ENCODE assay signal across 15 cellular contexts in the genomic region with DNA sequence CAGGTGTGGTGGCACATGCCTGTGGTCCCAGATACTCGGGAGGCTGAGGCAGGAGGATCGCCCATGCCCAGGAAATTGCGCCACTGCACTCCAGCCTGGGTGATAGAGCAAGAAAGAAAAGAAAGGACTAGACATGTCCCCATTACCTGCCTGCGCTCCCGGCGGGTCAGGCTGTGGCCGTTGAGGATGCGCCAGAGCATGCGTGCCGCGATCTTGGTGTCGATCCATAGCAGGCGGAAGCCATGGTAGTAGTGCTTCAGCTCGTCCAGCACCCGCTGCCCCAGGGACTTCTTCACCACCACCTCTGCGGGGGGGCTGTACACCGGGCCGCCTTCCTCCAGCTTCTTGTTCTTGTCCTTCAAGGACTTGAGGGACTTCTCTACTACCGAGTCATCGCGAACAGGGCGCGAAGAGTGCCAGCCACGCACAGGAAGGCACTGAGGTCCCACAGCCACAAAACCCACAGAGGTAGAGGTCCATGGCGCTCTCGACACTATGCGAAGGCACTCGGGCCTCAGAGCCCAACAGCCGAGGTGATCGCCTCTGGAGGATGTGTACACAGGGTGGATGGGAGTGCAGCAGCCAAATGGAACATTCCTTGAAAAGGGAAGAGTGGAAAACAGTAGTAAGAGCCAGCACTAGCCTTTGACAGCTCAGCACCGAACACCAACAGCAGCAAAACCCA. TPM values are rescaled to one million over a fixed set of nuclear protein-coding genes. Genes with fewer than 3 reads are reported as not detected.
DNase-seq lines count a peak whose midpoint lies in the region; ATAC-seq, FAIRE-seq and TF ChIP-seq lines count a peak whose summit lies in the region.
"Had no signal": no experiment of that assay in that cellular context is flagged by ENCODE, and none has a peak within 500 bp of the region (broad histone marks: within the 10 kb centered on the region; RNA-seq: fewer than 3 reads in every experiment).

No MANE protein-coding gene starts in this region.

- no peak for TF ChIP-seq RAD21 in HepG2 (CRISPR knock-in tag; IDR thresholded peaks at IDR 0.05)

- TF ChIP-seq EP300 in HepG2 (IDR thresholded peaks at IDR 0.05; ENCODE audit: low read depth in 2 of 2, low read length in 2 of 2) (no peak), HepG2 (CRISPR knock-in tag; IDR thresholded peaks at IDR 0.05; ENCODE audit: borderline replicate concordance) (no peak)

- H3K27me3 Mint-ChIP-seq in endothelial cell (ENCODE audit: unreplicated experiment), result no peaks in the 10 kb centered on the region
- H3K27me3 Mint-ChIP-seq in Caco-2 (ENCODE audit: insufficient read depth, unreplicated experiment), result no peaks in the 10 kb centered on the region
- H3K27me3 Mint-ChIP-seq: IgD-negative memory B cell had no signal

- H3K4me2 ChIP-seq in HepG2 (ENCODE audit: low read depth, low read length), result no peak overlapping the region

- H3K36me3 Mint-ChIP-seq in endothelial cell (ENCODE audit: low read depth, unreplicated experiment), result peaks cover 29% of the 10 kb centered on the region
- peaks cover 73% of the 10 kb centered on the region for H3K36me3 Mint-ChIP-seq in Caco-2 (ENCODE audit: insufficient read depth, unreplicated experiment)

- H3K9me3 ChIP-seq in right cardiac atrium (ENCODE audit: control insufficient read depth, low read length), result no peaks in the 10 kb centered on the region
- H3K9me3 ChIP-seq in HepG2 (ENCODE audit: low read length), result no peaks in the 10 kb centered on the region
- H3K9me3 ChIP-seq in Caco-2, result no peaks in the 10 kb centered on the region

- BruUV-seq in HepG2 (replicated peaks; lab: Mats Ljungman, UMichigan), result no TSS peak
- BruUV-seq in Caco-2 (replicated peaks; lab: Mats Ljungman, UMichigan), result no TSS peak

- H3K27ac Mint-ChIP-seq in endothelial cell (ENCODE audit: unreplicated experiment), result no peak overlapping the region
- H3K27ac Mint-ChIP-seq in Caco-2 (ENCODE audit: unreplicated experiment), result no peak overlapping the region
- H3K27ac Mint-ChIP-seq: IgD-negative memory B cell had no signal

- H2AFZ ChIP-seq in HepG2 (ENCODE audit: low read length), result no peak overlapping the region

- no peaks in the 10 kb centered on the region for H3K27me3 ChIP-seq in right cardiac atrium (ENCODE audit: control insufficient read depth, insufficient read depth)
- no peaks in the 10 kb centered on the region for H3K27me3 ChIP-seq in HepG2 (ENCODE audit: control insufficient read depth in 1 of 2, insufficient read depth in 2 of 2, low read length in 2 of 2)
- no peaks in the 10 kb centered on the region for H3K27me3 ChIP-seq in Caco-2 (replicated peaks; ENCODE audit: control insufficient read depth, insufficient read depth, low read length)

- DNase-seq in right cardiac atrium, result peak in 1 of 3 donors; percentile 26
- no peak for DNase-seq in left ventricle myocardium superior
- no peak for DNase-seq in endothelial cell (ENCODE audit: low spot score)
- no peak for DNase-seq in sciatic nerve (ENCODE audit: low spot score)
- DNase-seq in HepG2 (ENCODE audit: low spot score), result no peak
- DNase-seq in AG20443 (ENCODE audit: low spot score), result no peak
- no peak for DNase-seq in Caco-2
- no peak for DNase-seq in T1000 (lab: John Stamatoyannopoulos, UW)
- DNase-seq: NCI-H187, NCI-H345, NCI-H526 treated with DMSO at 0.1 percent for 48 hours, SHP77 had no signal

- H3K4me1 ChIP-seq in right cardiac atrium (ENCODE audit: control insufficient read depth, insufficient read depth, low read length), result peaks cover 6% of the 10 kb centered on the region
- no peaks in the 10 kb centered on the region for H3K4me1 ChIP-seq in HepG2 (ENCODE audit: insufficient read depth, low read length)
- H3K4me1 ChIP-seq in Caco-2, result no peaks in the 10 kb centered on the region

- POLR2A ChIA-PET in HepG2 (lab: Yijun Ruan, JAX) (no interaction called here), Caco-2 (lab: Charles Lee) (no interaction called here)

- no peak for TF ChIP-seq CTCF in endothelial cell (IDR thresholded peaks at IDR 0.05; ENCODE audit: unreplicated experiment)
- TF ChIP-seq CTCF in HepG2 (CRISPR knock-in tag; IDR thresholded peaks at IDR 0.05), result no peak
- TF ChIP-seq CTCF in Caco-2 (IDR thresholded peaks at IDR 0.05; ENCODE audit: insufficient read depth in 1 of 2, low read depth in 1 of 2, low read length in 1 of 2, severe bottlenecking in 1 of 2, unreplicated experiment in 1 of 2), result no peak

- H3K79me2 ChIP-seq in HepG2 (ENCODE audit: insufficient read depth, low read length), result peaks cover 10% of the 10 kb centered on the region

- no peaks in the 10 kb centered on the region; the same call in 1 of the 2 replicates for H4K20me1 ChIP-seq in HepG2 (ENCODE audit: insufficient read depth, low read length)

- CTCF ChIA-PET in HepG2 (lab: Yijun Ruan, JAX; ENCODE audit: low intra/inter-chr PET ratio, low total read pairs), result no interaction called here
- CTCF ChIA-PET in Caco-2 (lab: Charles Lee), result no interaction called here

- no peak overlapping the region for H3K4me3 ChIP-seq in right cardiac atrium (ENCODE audit: low read length)
- no peak overlapping the region for H3K4me3 ChIP-seq in HepG2 (replicated peaks in 1 of 3; ENCODE audit: insufficient read depth in 1 of 3, low read depth in 2 of 3, low read length in 3 of 3)
- H3K4me3 ChIP-seq in Caco-2 (ENCODE audit: low read depth, low read length), result no peak overlapping the region

- peak overlapping the region; percentile 21 for H3K4me3 Mint-ChIP-seq in endothelial cell (ENCODE audit: unreplicated experiment)
- no peak overlapping the region for H3K4me3 Mint-ChIP-seq in Caco-2 (ENCODE audit: unreplicated experiment)
- H3K4me3 Mint-ChIP-seq: IgD-negative memory B cell had no signal

- H3K4me1 Mint-ChIP-seq in endothelial cell (ENCODE audit: unreplicated experiment), result no peaks in the 10 kb centered on the region
- H3K4me1 Mint-ChIP-seq in Caco-2 (ENCODE audit: low read depth, unreplicated experiment), result no peaks in the 10 kb centered on the region
- H3K4me1 Mint-ChIP-seq: IgD-negative memory B cell had no signal

- H3K9me3 Mint-ChIP-seq in endothelial cell (ENCODE audit: unreplicated experiment) (no peaks in the 10 kb centered on the region), Caco-2 (ENCODE audit: unreplicated experiment) (no peaks in the 10 kb centered on the region)
- H3K9me3 Mint-ChIP-seq: IgD-negative memory B cell had no signal

- peaks cover 35 to 72% of the 10 kb centered on the region in 2 experiments for H3K36me3 ChIP-seq in HepG2 (replicated peaks in 1 of 2; ENCODE audit: control insufficient read depth in 1 of 2, insufficient read depth in 2 of 2, low read length in 2 of 2)
- H3K36me3 ChIP-seq in Caco-2 (ENCODE audit: control insufficient read depth, insufficient read depth, low read length), result no peaks in the 10 kb centered on the region; the same call in 1 of the 2 replicates

- H3K27ac ChIP-seq in right cardiac atrium (ENCODE audit: low read length) (no peak overlapping the region), HepG2 (ENCODE audit: extremely low read length, insufficient read depth, low read length) (no peak overlapping the region)

- ATAC-seq in right cardiac atrium, result peak; percentile 5 to 14
- ATAC-seq in left ventricle myocardium superior, result no peak
- peak; percentile 56 for ATAC-seq in sciatic nerve
- ATAC-seq in HepG2, result no peak

- WGBS in right cardiac atrium, result 93% methylated on average over 31 of the region's 31 CpGs
- WGBS in HepG2 (ENCODE audit: low lambda C conversion rate), result 99% methylated on average over 18 of the region's 31 CpGs

- H3K9ac ChIP-seq in HepG2 (ENCODE audit: insufficient read depth, low read depth, low read length), result no peak overlapping the region

- FAIRE-seq in HepG2 (lab: Jason Lieb, UNC), result no peak
- FAIRE-seq: A204.1, RCC 7860 had no signal

- TF ChIP-seq POLR2A in HepG2 (IDR thresholded peaks at IDR 0.05; ENCODE audit: insufficient read depth in 1 of 2, low read depth in 2 of 2, low read length in 2 of 2), result no peak

- intact Hi-C loops in right cardiac atrium (cut with DNase I) (no loop called here), left ventricle myocardium superior (cut with micrococcal nuclease) (no loop called here), sciatic nerve (cut with DNase I) (no loop called here), HepG2 (cut with micrococcal nuclease; ENCODE audit: unreplicated experiment) (no loop called here), Caco-2 (cut with micrococcal nuclease; ENCODE audit: unreplicated experiment) (no loop called here)

- in situ Hi-C loops in HepG2 (cut with HindIII; ENCODE audit: extremely low pct_ligation_motif_present, low pct_unique_long_range_greater_than_20kb), result no loop called here

RNA-seq across cellular contexts. Expression of a gene that starts 14.6 kb away (rescaled TPM):
- total RNA-seq in right cardiac atrium (10 to 100 TPM; 36.2 to 41.7 (median 38.4) TPM), left ventricle myocardium superior (46.2 TPM), endothelial cell (ENCODE audit: unreplicated experiment) (37.1 TPM), sciatic nerve (37.9 TPM), HepG2 (2016; rRNA removed; fragmentation: Illumina TruSeq; extraction: Trizol) (29.4 and 41.6 TPM in 2 replicates), Caco-2 (2022) (63.9 and 68.9 TPM in 2 replicates)
- polyA plus RNA-seq in right cardiac atrium (19.3 TPM), HepG2 (2011; rRNA removed) (9.7 and 14.7 TPM in 2 replicates)
- total RNA-seq in HepG2 (2016; cell fraction: cytosol; rRNA removed; fragmentation: Illumina TruSeq; extraction: Trizol; ENCODE audit: low read depth), result 5.3 and 7.1 TPM in 2 replicates
- total RNA-seq in HepG2 (2016; cell fraction: insoluble cytoplasmic fraction; rRNA removed; fragmentation: Illumina TruSeq; extraction: Trizol), result 25.4 and 43.2 TPM in 2 replicates
- 10.6 and 10.8 TPM in 2 replicates for total RNA-seq in HepG2 (2016; cell fraction: membrane; rRNA removed; fragmentation: Illumina TruSeq; extraction: Trizol)
- 39.8 and 46.4 TPM in 2 replicates for total RNA-seq in HepG2 (2016; cell fraction: nucleus; rRNA removed; fragmentation: Illumina TruSeq; extraction: Trizol)
- polyA plus RNA-seq in HepG2 (2011; cell fraction: cytosol; rRNA removed), result 6.3 and 8.5 TPM in 2 replicates
- 56.2 and 61.1 TPM in 2 replicates for polyA plus RNA-seq in HepG2 (2011; cell fraction: nucleus; rRNA removed)
- polyA plus RNA-seq in HepG2 (2012), result 12.6 and 16.7 TPM in 2 replicates
- polyA plus RNA-seq in HepG2 (2016; cell fraction: cytosol; fragmentation: Illumina TruSeq; extraction: Trizol; ENCODE audit: low read depth), result 1.6 and 2.1 TPM in 2 replicates
- 14.8 and 19.6 TPM in 2 replicates for polyA plus RNA-seq in HepG2 (2016; cell fraction: insoluble cytoplasmic fraction; fragmentation: Illumina TruSeq; extraction: Trizol; ENCODE audit: low read depth)
- polyA plus RNA-seq in HepG2 (2016; cell fraction: membrane; fragmentation: Illumina TruSeq; extraction: Trizol; ENCODE audit: low read depth), result 3.7 and 4.3 TPM in 2 replicates
- polyA plus RNA-seq in HepG2 (2016; cell fraction: nucleus; fragmentation: Illumina TruSeq; extraction: Trizol; ENCODE audit: insufficient read depth, low read depth), result 74.4 and 84.9 TPM in 2 replicates
- polyA minus RNA-seq in HepG2 (2011; rRNA and poly(A)+ RNA removed; ENCODE audit: low replicate concordance), result 41.3 and 51.6 TPM in 2 replicates
- polyA minus RNA-seq in HepG2 (2011; cell fraction: cytosol; rRNA and poly(A)+ RNA removed), result 26.3 and 30.1 TPM in 2 replicates
- 21.1 and 31.3 TPM in 2 replicates for polyA minus RNA-seq in HepG2 (2011; cell fraction: nucleus; rRNA and poly(A)+ RNA removed)

RNA-seq across cellular contexts. Expression of a gene that starts 29.9 kb away (rescaled TPM):
- total RNA-seq in right cardiac atrium (10 to 100 TPM; 44.4 to 52.0 (median 46.6) TPM), left ventricle myocardium superior (45.3 TPM), endothelial cell (ENCODE audit: unreplicated experiment) (93.5 TPM), sciatic nerve (51.4 TPM), HepG2 (2016; rRNA removed; fragmentation: Illumina TruSeq; extraction: Trizol) (62.0 and 65.9 TPM in 2 replicates), Caco-2 (2022) (113 and 122 TPM in 2 replicates)
- polyA plus RNA-seq in right cardiac atrium (10.8 TPM), HepG2 (2011; rRNA removed) (19.4 and 22.0 TPM in 2 replicates)
- 184 and 195 TPM in 2 replicates for total RNA-seq in HepG2 (2016; cell fraction: cytosol; rRNA removed; fragmentation: Illumina TruSeq; extraction: Trizol; ENCODE audit: low read depth)
- 53.2 and 63.6 TPM in 2 replicates for total RNA-seq in HepG2 (2016; cell fraction: insoluble cytoplasmic fraction; rRNA removed; fragmentation: Illumina TruSeq; extraction: Trizol)
- total RNA-seq in HepG2 (2016; cell fraction: membrane; rRNA removed; fragmentation: Illumina TruSeq; extraction: Trizol), result 147 and 176 TPM in 2 replicates
- 58.7 and 66.8 TPM in 2 replicates for total RNA-seq in HepG2 (2016; cell fraction: nucleus; rRNA removed; fragmentation: Illumina TruSeq; extraction: Trizol)
- 11.1 and 12.8 TPM in 2 replicates for polyA plus RNA-seq in HepG2 (2011; cell fraction: cytosol; rRNA removed)
- 56.9 and 75.7 TPM in 2 replicates for polyA plus RNA-seq in HepG2 (2011; cell fraction: nucleus; rRNA removed)
- polyA plus RNA-seq in HepG2 (2012), result 26.3 and 32.9 TPM in 2 replicates
- 11.4 and 12.5 TPM in 2 replicates for polyA plus RNA-seq in HepG2 (2016; cell fraction: cytosol; fragmentation: Illumina TruSeq; extraction: Trizol; ENCODE audit: low read depth)
- polyA plus RNA-seq in HepG2 (2016; cell fraction: insoluble cytoplasmic fraction; fragmentation: Illumina TruSeq; extraction: Trizol; ENCODE audit: low read depth), result 37.5 and 47.3 TPM in 2 replicates
- polyA plus RNA-seq in HepG2 (2016; cell fraction: membrane; fragmentation: Illumina TruSeq; extraction: Trizol; ENCODE audit: low read depth), result 30.1 and 30.2 TPM in 2 replicates
- 107 and 112 TPM in 2 replicates for polyA plus RNA-seq in HepG2 (2016; cell fraction: nucleus; fragmentation: Illumina TruSeq; extraction: Trizol; ENCODE audit: insufficient read depth, low read depth)
- polyA minus RNA-seq in HepG2 (2011; rRNA and poly(A)+ RNA removed; ENCODE audit: low replicate concordance), result 72.2 and 123 TPM in 2 replicates
- polyA minus RNA-seq in HepG2 (2011; cell fraction: cytosol; rRNA and poly(A)+ RNA removed), result 27.9 and 31.4 TPM in 2 replicates
- 66.3 and 67.3 TPM in 2 replicates for polyA minus RNA-seq in HepG2 (2011; cell fraction: nucleus; rRNA and poly(A)+ RNA removed)

RNA-seq across cellular contexts. Expression of a gene that starts 48.2 kb away (rescaled TPM):
- total RNA-seq in right cardiac atrium, result 10 to 100 TPM in 1 of 4 donors, 1 to 10 TPM in 3; 6.4 to 17.5 (median 8.8) TPM
- polyA plus RNA-seq in right cardiac atrium, result 4.5 TPM
- total RNA-seq in left ventricle myocardium superior, result 1.7 TPM
- 1.0 TPM for total RNA-seq in endothelial cell (ENCODE audit: unreplicated experiment)
- 5.4 TPM for total RNA-seq in sciatic nerve
- 40.2 and 103 TPM in 2 replicates for total RNA-seq in HepG2 (2016; rRNA removed; fragmentation: Illumina TruSeq; extraction: Trizol)
- 18.3 and 22.4 TPM in 2 replicates for total RNA-seq in HepG2 (2016; cell fraction: cytosol; rRNA removed; fragmentation: Illumina TruSeq; extraction: Trizol; ENCODE audit: low read depth)
- total RNA-seq in HepG2 (2016; cell fraction: insoluble cytoplasmic fraction; rRNA removed; fragmentation: Illumina TruSeq; extraction: Trizol), result 38.7 and 106 TPM in 2 replicates
- 39.4 and 45.4 TPM in 2 replicates for total RNA-seq in HepG2 (2016; cell fraction: membrane; rRNA removed; fragmentation: Illumina TruSeq; extraction: Trizol)
- 114 and 144 TPM in 2 replicates for total RNA-seq in HepG2 (2016; cell fraction: nucleus; rRNA removed; fragmentation: Illumina TruSeq; extraction: Trizol)
- polyA plus RNA-seq in HepG2 (2011; rRNA removed), result 109 and 159 TPM in 2 replicates
- 87.8 and 132 TPM in 2 replicates for polyA plus RNA-seq in HepG2 (2011; cell fraction: cytosol; rRNA removed)
- polyA plus RNA-seq in HepG2 (2011; cell fraction: nucleus; rRNA removed), result 914 and 1,354 TPM in 2 replicates
- polyA plus RNA-seq in HepG2 (2012), result 127 and 140 TPM in 2 replicates
- 6.7 and 7.6 TPM in 2 replicates for polyA plus RNA-seq in HepG2 (2016; cell fraction: cytosol; fragmentation: Illumina TruSeq; extraction: Trizol; ENCODE audit: low read depth)
- 36.5 and 42.1 TPM in 2 replicates for polyA plus RNA-seq in HepG2 (2016; cell fraction: insoluble cytoplasmic fraction; fragmentation: Illumina TruSeq; extraction: Trizol; ENCODE audit: low read depth)
- polyA plus RNA-seq in HepG2 (2016; cell fraction: membrane; fragmentation: Illumina TruSeq; extraction: Trizol; ENCODE audit: low read depth), result 24.3 and 24.6 TPM in 2 replicates
- 393 and 407 TPM in 2 replicates for polyA plus RNA-seq in HepG2 (2016; cell fraction: nucleus; fragmentation: Illumina TruSeq; extraction: Trizol; ENCODE audit: insufficient read depth, low read depth)
- 7.3 and 222 TPM in 2 replicates for polyA minus RNA-seq in HepG2 (2011; rRNA and poly(A)+ RNA removed; ENCODE audit: low replicate concordance)
- 97.8 and 100 TPM in 2 replicates for polyA minus RNA-seq in HepG2 (2011; cell fraction: cytosol; rRNA and poly(A)+ RNA removed)
- polyA minus RNA-seq in HepG2 (2011; cell fraction: nucleus; rRNA and poly(A)+ RNA removed), result 130 and 153 TPM in 2 replicates
- 112 and 132 TPM in 2 replicates for total RNA-seq in Caco-2 (2022)

Comparison
In these comparisons a context has a peak if more than half of its experiments do, and no peak if none do; other contexts are left out.
1. ATAC-seq: peak in right cardiac atrium (2 of 2) and sciatic nerve (single experiment); none in left ventricle myocardium superior (single experiment) and HepG2 (single experiment).